In genomic region chr18:40878371-40878770, GRCh38 we compare ENCODE assay signal across 1 cellular context.
TF ChIP-seq lines count a peak whose summit lies in the region.

No MANE protein-coding gene starts in this region.

TF ChIP-seq in GM23338, 12 proteins besides CTCF, POLR2A, EP300 and RAD21 (continued from another document):
- TF ChIP-seq ZNF462 (CRISPR knock-in tag; IDR thresholded peaks at IDR 0.05), result peak; percentile 34; the same call in 1 of the 2 replicates
- TF ChIP-seq ETS1 (IDR thresholded peaks at IDR 0.05), result no peak
- no peak for TF ChIP-seq STAT1 (IDR thresholded peaks at IDR 0.05; ENCODE audit: unreplicated experiment)
- TF ChIP-seq CREB1 (CRISPR knock-in tag; IDR thresholded peaks at IDR 0.05; ENCODE audit: low read depth), result no peak
- no peak for TF ChIP-seq NANOG (IDR thresholded peaks at IDR 0.05; ENCODE audit: borderline replicate concordance)
